ENCODE assay signal across 13 cellular contexts in genomic region chr19:43570174-43570791, GRCh38. TPM values are rescaled to one million over a fixed set of nuclear protein-coding genes. Genes with fewer than 3 reads are reported as not detected.
DNase-seq lines count a peak whose midpoint lies in the region; ATAC-seq and TF ChIP-seq lines count a peak whose summit lies in the region.
"Had no signal": no experiment of that assay in that cellular context is flagged by ENCODE, and none has a peak within 500 bp of the region (broad histone marks: within the 10 kb centered on the region; RNA-seq: fewer than 3 reads in every experiment).

No MANE protein-coding gene starts in this region.

- no peaks in the 10 kb centered on the region for H3K9me3 ChIP-seq in mucosa of descending colon
- H3K9me3 ChIP-seq: thoracic aorta had no signal

- intact Hi-C loops in mucosa of descending colon (cut with DNase I, micrococcal nuclease), result no loop called here

- no peaks in the 10 kb centered on the region for H3K36me3 ChIP-seq in mucosa of descending colon (ENCODE audit: low read depth)
- H3K36me3 ChIP-seq: thoracic aorta had no signal

- CTCF ChIA-PET in RWPE1 (lab: Yijun Ruan, JAX), result interaction anchor here (1.6 kb wide), 1 partner anchor 15 kb away, joined by 6 read pairs; no protein-coding TSS in a partner anchor

- POLR2A ChIA-PET in RWPE1 (lab: Yijun Ruan, JAX; ENCODE audit: low non-redundant PET), result no interaction called here

- ATAC-seq in mucosa of descending colon (peak; percentile 45), HG03378 (IDR thresholded peaks at IDR 0.05; ENCODE audit: unreplicated experiment) (no peak)

- H3K4me1 ChIP-seq in mucosa of descending colon (ENCODE audit: low read depth), result peaks cover 10% of the 10 kb centered on the region

- H3K27ac ChIP-seq in RWPE1, result peak overlapping the region; percentile 40
- H3K27ac ChIP-seq: thoracic aorta had no signal

- no peak overlapping the region for H3K4me3 ChIP-seq in mucosa of descending colon
- H3K4me3 ChIP-seq: thoracic aorta had no signal

- peak; percentile 30 for DNase-seq in DMS53 treated with DMSO at 0.1 percent for 48 hours (lab: John Stamatoyannopoulos, UW; ENCODE audit: unreplicated experiment)
- DNase-seq in NCI-H1417 (lab: John Stamatoyannopoulos, UW), result peak in 2 of 3 experiments; percentile 62 to 88
- DNase-seq in RWPE1 (ENCODE audit: low spot score), result peak; percentile 42
- no peak for DNase-seq in mucosa of descending colon
- DNase-seq in effector CD4-positive, alpha-beta T cell, result no peak
- no peak for DNase-seq in SW 1271 (lab: John Stamatoyannopoulos, UW)
- DNase-seq: activated naive CD8-positive, alpha-beta T cell treated with anti-CD3 and anti-CD28 coated beads, Interleukin-2, amount 10 ng/mL, durations not matched to agents 7 days and 5 days; dermis blood vessel endothelial cell; EL; head of caudate nucleus; mesenchymal stem cell had no signal

- TF ChIP-seq CTCF in RWPE1 (conservative IDR thresholded peaks at IDR 0.05; ENCODE audit: low read depth) (no peak), mucosa of descending colon (IDR thresholded peaks at IDR 0.05) (no peak)

RNA-seq across cellular contexts. Expression of gene XRCC1, which starts 5.0 kb away (rescaled TPM):
- total RNA-seq in mucosa of descending colon, result 10 to 100 TPM; 16.4 to 33.4 (median 21.1) TPM

RNA-seq across cellular contexts. Expression of gene PINLYP, which starts 5.3 kb away (rescaled TPM):
- 1 to 10 TPM in 2 of 3 donors, under 1 TPM in 1; 0.61 to 7.4 (median 2.0) TPM for total RNA-seq in mucosa of descending colon

RNA-seq across cellular contexts. Expression of gene IRGQ, which starts 25.7 kb away (rescaled TPM):
- total RNA-seq in mucosa of descending colon, result 10 to 100 TPM; 18.9 to 29.4 (median 21.9) TPM

RNA-seq across cellular contexts. Expression of gene ZNF576, which starts 26.1 kb away (rescaled TPM):
- total RNA-seq in mucosa of descending colon, result 10 to 100 TPM; 15.4 to 18.9 (median 16.3) TPM

RNA-seq across cellular contexts. Expression of gene ZNF575, which starts 37.3 kb away (rescaled TPM):
- 10 to 100 TPM in 1 of 3 donors, 1 to 10 TPM in 2; 9.1 to 18.2 (median 9.6) TPM for total RNA-seq in mucosa of descending colon
- total RNA-seq: dermis blood vessel endothelial cell had no signal

Comparison
In these comparisons a context has a peak if more than half of its experiments do, and no peak if none do; other contexts are left out.
1. DNase-seq: peak in DMS53 treated with DMSO at 0.1 percent for 48 hours (single experiment), NCI-H1417 (2 of 3) and RWPE1 (single experiment); none in mucosa of descending colon (0 of 3), effector CD4-positive, alpha-beta T cell (single experiment) and SW 1271 (0 of 2).